Comparison of ENCODE assay signal across 24 cellular contexts in the genomic region with DNA sequence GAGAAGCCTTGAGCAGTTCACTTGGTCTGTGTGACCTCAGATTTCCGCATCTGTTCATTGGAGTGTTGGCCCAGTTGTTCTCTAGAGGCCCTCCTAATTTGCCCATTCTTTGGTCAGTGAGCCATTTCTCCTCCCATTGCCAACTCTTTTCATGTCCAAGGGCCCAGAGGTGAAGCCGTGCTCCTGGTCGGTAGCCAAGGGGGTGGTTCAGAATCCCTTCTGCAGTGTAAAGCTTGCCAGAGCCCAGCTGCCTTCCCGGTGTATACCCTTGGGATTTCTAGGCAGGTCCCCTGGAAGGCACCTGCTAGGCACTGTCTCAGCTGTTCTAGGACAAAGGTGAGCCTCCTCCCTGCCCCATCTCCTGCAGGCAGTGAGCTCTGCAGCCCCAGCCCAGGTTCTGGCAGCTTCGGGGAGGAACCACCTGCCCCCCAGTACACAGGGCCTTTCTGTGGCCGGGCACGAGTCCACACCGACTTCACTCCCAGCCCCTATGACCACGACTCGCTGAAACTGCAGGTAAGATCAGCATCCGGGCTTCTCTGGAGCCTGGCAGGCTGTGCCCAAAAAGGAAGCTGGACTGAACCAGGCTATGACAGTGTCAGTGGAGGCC. TPM values are rescaled to one million over a fixed set of nuclear protein-coding genes. Genes with fewer than 3 reads are reported as not detected.
DNase-seq lines count a peak whose midpoint lies in the region; ATAC-seq and TF ChIP-seq lines count a peak whose summit lies in the region.
"Had no signal": no experiment of that assay in that cellular context is flagged by ENCODE, and none has a peak within 500 bp of the region (broad histone marks: within the 10 kb centered on the region; RNA-seq: fewer than 3 reads in every experiment).

No MANE protein-coding gene starts in this region.

- no peaks in the 10 kb centered on the region for H3K9me3 ChIP-seq in naive thymus-derived CD4-positive, alpha-beta T cell (ENCODE audit: control insufficient read depth in 2 of 3, low read length in 3 of 3)
- H3K9me3 ChIP-seq: body of pancreas had no signal

- CTCF ChIA-PET in naive thymus-derived CD4-positive, alpha-beta T cell (lab: Charles Lee) = interaction anchor here (1.1 kb wide), 1 partner anchor 36 kb away, joined by 5 read pairs; no protein-coding TSS in a partner anchor

- peaks cover 0 to 17% (median 10%) of the 10 kb centered on the region in 7 donors for H3K4me1 Mint-ChIP-seq in naive thymus-derived CD4-positive, alpha-beta T cell
- H3K4me1 Mint-ChIP-seq: activated T-helper 17 cell treated with anti-CD3 and anti-CD28 coated beads, Interleukin-2, amount 50 U/mL, for 72 hours; H9; nephron had no signal

- H3K4me1 ChIP-seq in naive thymus-derived CD4-positive, alpha-beta T cell (ENCODE audit: control insufficient read depth in 2 of 2, insufficient read depth in 2 of 2, low read length in 2 of 2) = peaks cover 0 to 5% of the 10 kb centered on the region in 2 donors
- H3K4me1 ChIP-seq: body of pancreas, parathyroid adenoma had no signal

- no peak for TF ChIP-seq POLR2A in GM18505 (IDR thresholded peaks at IDR 0.05; ENCODE audit: borderline replicate concordance, extremely low read depth, insufficient read depth, insufficient read length)

- H3K36me3 Mint-ChIP-seq in naive thymus-derived CD4-positive, alpha-beta T cell = peaks cover 0 to 12% (median 3%) of the 10 kb centered on the region in 5 donors

- no peak overlapping the region for H3K4me3 ChIP-seq in naive thymus-derived CD4-positive, alpha-beta T cell (ENCODE audit: low read length)
- H3K4me3 ChIP-seq: body of pancreas had no signal

- POLR2A ChIA-PET in naive thymus-derived CD4-positive, alpha-beta T cell (lab: Charles Lee) = interaction anchor here (11.2 kb wide), 1 partner anchor 11 kb away, joined by 85 read pairs; a partner anchor contains a TSS

- no peaks in the 10 kb centered on the region for H3K9me3 Mint-ChIP-seq in naive thymus-derived CD4-positive, alpha-beta T cell
- H3K9me3 Mint-ChIP-seq: activated naive CD8-positive, alpha-beta T cell treated with anti-CD3 and anti-CD28 coated beads, Interleukin-2, amount 10 ng/mL, durations not matched to agents 7 days and 5 days; activated T-helper 17 cell treated with anti-CD3 and anti-CD28 coated beads, Interleukin-2, amount 50 U/mL, for 72 hours; CD4-positive, CD25-positive, alpha-beta regulatory T cell had no signal

- no peak overlapping the region for H3K4me3 Mint-ChIP-seq in naive thymus-derived CD4-positive, alpha-beta T cell
- H3K4me3 Mint-ChIP-seq: activated naive CD8-positive, alpha-beta T cell treated with anti-CD3 and anti-CD28 coated beads, Interleukin-2, amount 10 ng/mL, durations not matched to agents 7 days and 5 days; activated T-helper 17 cell treated with anti-CD3 and anti-CD28 coated beads, Interleukin-2, amount 50 U/mL, for 72 hours; CD4-positive, CD25-positive, alpha-beta regulatory T cell; H9; nephron had no signal

- H3K27me3 ChIP-seq in naive thymus-derived CD4-positive, alpha-beta T cell (ENCODE audit: control insufficient read depth in 2 of 2, insufficient read depth in 2 of 2, low read length in 2 of 2) = no peaks in the 10 kb centered on the region
- H3K27me3 ChIP-seq: body of pancreas had no signal

- DNase-seq in DMS153 (lab: John Stamatoyannopoulos, UW) = peak; percentile 87
- peak; percentile 75 for DNase-seq in NCI-H1092 (lab: John Stamatoyannopoulos, UW)
- DNase-seq in NCI-H526 (lab: John Stamatoyannopoulos, UW) = peak; percentile 2 to 44
- DNase-seq in myocyte (ENCODE audit: low read depth) = peak; percentile 24
- DNase-seq in naive thymus-derived CD4-positive, alpha-beta T cell = no peak
- DNase-seq: activated CD4-positive, CD25-positive, alpha-beta regulatory T cell treated with anti-CD3 and anti-CD28 coated beads, Interleukin-2, amount 50 U/mL, for 72 hours; activated naive CD8-positive, alpha-beta T cell treated with anti-CD3 and anti-CD28 coated beads, Interleukin-2, amount 10 ng/mL, durations not matched to agents 7 days and 5 days; body of pancreas; CD4-positive, CD25-positive, alpha-beta regulatory T cell; glutamatergic neuron; H9; left cardiac atrium; mesendoderm; NCI-H510A; stimulated activated CD4-positive, alpha-beta T cell treated with anti-CD3 and anti-CD28 coated beads, Interleukin-1b, Interleukin-23, amount 100 ng/mL, for 48 hours; stimulated activated naive CD4-positive, alpha-beta T cell treated with Interleukin-2 at 50 U/mL for 16 hours had no signal

- H3K27ac Mint-ChIP-seq in naive thymus-derived CD4-positive, alpha-beta T cell = peak overlapping the region in 2 of 9 donors; percentile 54 to 59
- H3K27ac Mint-ChIP-seq: activated T-helper 17 cell treated with anti-CD3 and anti-CD28 coated beads, Interleukin-2, amount 50 U/mL, for 72 hours; CD4-positive, CD25-positive, alpha-beta regulatory T cell; H9; nephron had no signal

- H3K36me3 ChIP-seq in naive thymus-derived CD4-positive, alpha-beta T cell (ENCODE audit: control insufficient read depth in 2 of 3, insufficient read depth in 3 of 3, low read length in 3 of 3) = peaks cover 7 to 79% (median 12%) of the 10 kb centered on the region in 3 experiments

- intact Hi-C loops in naive thymus-derived CD4-positive, alpha-beta T cell (cut with micrococcal nuclease) = no loop called here

- H3K27ac ChIP-seq in naive thymus-derived CD4-positive, alpha-beta T cell (ENCODE audit: low read depth, low read length) = no peak overlapping the region
- H3K27ac ChIP-seq: body of pancreas, parathyroid adenoma had no signal

- no peaks in the 10 kb centered on the region for H3K27me3 Mint-ChIP-seq in naive thymus-derived CD4-positive, alpha-beta T cell
- H3K27me3 Mint-ChIP-seq: activated naive CD8-positive, alpha-beta T cell treated with anti-CD3 and anti-CD28 coated beads, Interleukin-2, amount 10 ng/mL, durations not matched to agents 7 days and 5 days; activated T-helper 17 cell treated with anti-CD3 and anti-CD28 coated beads, Interleukin-2, amount 50 U/mL, for 72 hours; CD4-positive, CD25-positive, alpha-beta regulatory T cell had no signal

- ATAC-seq in GM18505 (IDR thresholded peaks at IDR 0.05; ENCODE audit: unreplicated experiment) = no peak
- ATAC-seq in GM21367 (IDR thresholded peaks at IDR 0.05; ENCODE audit: unreplicated experiment) = no peak
- no peak for ATAC-seq in naive thymus-derived CD4-positive, alpha-beta T cell
- ATAC-seq in HG02970 (IDR thresholded peaks at IDR 0.05; ENCODE audit: low FRiP score, unreplicated experiment) = no peak
- ATAC-seq: activated T-helper 17 cell treated with anti-CD3 and anti-CD28 coated beads, Interleukin-2, amount 50 U/mL, for 72 hours; body of pancreas; left cardiac atrium; Right ventricle myocardium inferior had no signal

RNA-seq across cellular contexts. Expression of a gene that starts 12.3 kb away (rescaled TPM):
- total RNA-seq in myocyte = not detected in 2 replicates
- polyA plus RNA-seq in myocyte (2012) = not detected
- 100 to 1,000 TPM in 4 of 5 experiments, 10 to 100 TPM in 1; 71.8 to 262 (median 156) TPM for total RNA-seq in naive thymus-derived CD4-positive, alpha-beta T cell
- polyA plus RNA-seq in naive thymus-derived CD4-positive, alpha-beta T cell = 100 to 1,000 TPM in 1 of 2 donors, 10 to 100 TPM in 1; 85.3 to 209 TPM
- total RNA-seq: H9, HT1080 had no signal

RNA-seq across cellular contexts. Expression of a gene that starts 51.6 kb away (rescaled TPM):
- 27.0 and 41.1 TPM in 2 replicates for total RNA-seq in myocyte
- 42.0 TPM for polyA plus RNA-seq in myocyte (2012)
- 1 to 10 TPM; 4.9 to 9.1 (median 7.1) TPM for total RNA-seq in naive thymus-derived CD4-positive, alpha-beta T cell
- 1 to 10 TPM; 4.4 to 7.7 TPM for polyA plus RNA-seq in naive thymus-derived CD4-positive, alpha-beta T cell

RNA-seq across cellular contexts. Expression of a gene that starts 53.3 kb away (rescaled TPM):
- 0.16 TPM in 1 of 2 replicates, not detected in the other for total RNA-seq in myocyte
- polyA plus RNA-seq in myocyte (2012) = not detected
- under 1 TPM in 3 of 5 experiments, not detected in 2; 0.13 to 0.82 (median 0.29) TPM for total RNA-seq in naive thymus-derived CD4-positive, alpha-beta T cell
- polyA plus RNA-seq in naive thymus-derived CD4-positive, alpha-beta T cell = not detected
- total RNA-seq: HT1080 had no signal

Comparison
In these comparisons a context has a peak if more than half of its experiments do, and no peak if none do; other contexts are left out.
1. DNase-seq: peak in DMS153 (single experiment), NCI-H1092 (single experiment), NCI-H526 (2 of 2) and myocyte (single experiment); none in naive thymus-derived CD4-positive, alpha-beta T cell (0 of 9).
2. RNA of a gene that starts 12.3 kb away (total RNA-seq): 71.8 to 262 TPM in naive thymus-derived CD4-positive, alpha-beta T cell; not detected in myocyte; every median in the first group is over 10 times any median in the second.